ENCODE assay signal across 19 cellular contexts in the genomic region with DNA sequence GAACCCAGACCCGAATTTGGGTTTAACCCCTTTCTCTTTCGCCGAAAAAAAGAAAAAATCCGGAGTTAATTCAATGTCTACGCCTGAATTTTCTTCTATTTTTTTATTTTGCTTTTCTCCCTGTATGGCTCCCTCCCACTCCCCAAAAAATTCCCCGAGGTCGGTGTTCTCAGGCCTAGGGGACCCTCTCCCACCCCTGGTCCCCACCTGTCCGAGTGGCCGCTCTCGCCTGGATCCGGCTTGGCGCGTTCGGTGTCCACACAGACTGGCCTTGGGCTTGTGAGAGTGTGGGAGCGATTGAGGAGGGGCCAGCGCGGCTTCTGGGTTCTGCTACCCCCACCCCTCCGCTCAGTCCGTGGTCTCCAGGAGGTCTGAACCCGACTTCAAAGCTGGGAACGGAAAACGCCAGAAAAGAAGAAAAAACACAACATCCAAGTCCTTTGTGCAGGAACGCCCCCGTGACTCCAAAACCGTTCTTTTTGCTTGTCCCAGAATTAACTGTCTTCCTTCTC.
DNase-seq lines count a peak whose midpoint lies in the region; ATAC-seq and TF ChIP-seq lines count a peak whose summit lies in the region.
"Had no signal": no experiment of that assay in that cellular context is flagged by ENCODE, and none has a peak within 500 bp of the region (broad histone marks: within the 10 kb centered on the region; RNA-seq: fewer than 3 reads in every experiment).

No MANE protein-coding gene starts in this region.

- DNase-seq in AG10803 (ENCODE audit: low read depth) (no peak), GM13977 (ENCODE audit: low spot score) (peak; percentile 34), astrocyte of the spinal cord (ENCODE audit: low read depth, low spot score) (no peak), C1 segment of cervical spinal cord (lab: John Stamatoyannopoulos, UW) (no peak)
- DNase-seq: dorsolateral prefrontal cortex, GDM1, heart left ventricle, KG1, NCI-H2029 treated with DMSO at 0.1 percent for 48 hours, NCI-H510A, SHP77 treated with DMSO at 0.1 percent for 48 hours, testis had no signal

- H3K9me3 Mint-ChIP-seq in nephron, result no peaks in the 10 kb centered on the region

- ATAC-seq in GM19351 (IDR thresholded peaks at IDR 0.05; ENCODE audit: unreplicated experiment) (no peak), GM21723 (IDR thresholded peaks at IDR 0.05; ENCODE audit: unreplicated experiment) (no peak)
- ATAC-seq: heart left ventricle, pancreas had no signal

- H3K4me3 ChIP-seq in AG10803 (ENCODE audit: low read length) (peak overlapping the region; percentile 38), astrocyte of the spinal cord (ENCODE audit: low read depth, low read length) (peak overlapping the region; percentile 7)
- H3K4me3 ChIP-seq: BLaER1, dorsolateral prefrontal cortex, esophagus muscularis mucosa, heart left ventricle, pancreas, testis had no signal

- H3K4me1 Mint-ChIP-seq in nephron, result peaks cover 20% of the 10 kb centered on the region

- H3K27me3 Mint-ChIP-seq in nephron (ENCODE audit: low read depth), result peaks cover 100% of the 10 kb centered on the region

- TF ChIP-seq CTCF in AG10803 (conservative IDR thresholded peaks at IDR 0.05; ENCODE audit: low read length) (no peak), GM13977 (IDR thresholded peaks at IDR 0.05; ENCODE audit: extremely low read depth, insufficient read depth, missing control alignments) (no peak), astrocyte of the spinal cord (IDR thresholded peaks at IDR 0.05; ENCODE audit: low read depth, low read length) (no peak), nephron (IDR thresholded peaks at IDR 0.05; ENCODE audit: unreplicated experiment in 3 of 3) (no peak)

- peak overlapping the region in 1 of 3 experiments; percentile 7 for H3K27ac Mint-ChIP-seq in nephron
- H3K27ac Mint-ChIP-seq: activated naive CD8-positive, alpha-beta T cell had no signal

- H3K4me3 Mint-ChIP-seq in nephron, result peak overlapping the region; percentile 32 to 71 (median 66)

- in situ Hi-C loops in GM13977 (cut with MboI; ENCODE audit: low pct_unique_long_range_greater_than_20kb, low sequenced_read_pairs, unreplicated experiment), result loop anchor here (10.0 to 25.0 kb wide), 2 partner anchors 628 to 816 kb away; no protein-coding TSS in a partner anchor
- in situ Hi-C loops in astrocyte of the spinal cord (cut with HindIII; ENCODE audit: low sequenced_read_pairs), result no loop called here

- H3K36me3 Mint-ChIP-seq in nephron (ENCODE audit: low read depth), result no peaks in the 10 kb centered on the region
- H3K36me3 Mint-ChIP-seq: activated naive CD8-positive, alpha-beta T cell had no signal
